30 cellular contexts compared by ENCODE assay signal in genomic region chr5:173231381-173231766, GRCh38. TPM values are rescaled to one million over a fixed set of nuclear protein-coding genes. Genes with fewer than 3 reads are reported as not detected.
"Had no signal": no experiment of that assay in that cellular context is flagged by ENCODE, and none has a peak within 500 bp of the region (broad histone marks: within the 10 kb centered on the region; RNA-seq: fewer than 3 reads in every experiment).

No MANE protein-coding gene starts in this region.

- H3K4me3 ChIP-seq: esophagus muscularis mucosa, hepatocyte, lower lobe of right lung, ovary, sigmoid colon, tibial nerve had no signal

- DNase-seq: activated CD4-positive, alpha-beta T cell treated with anti-CD3 and anti-CD28 coated beads for 4 hours; activated CD4-positive, alpha-beta T cell treated with anti-CD3 and anti-CD28 coated beads, Interleukin-2, amount 50 U/mL, for 48 hours; activated CD4-positive, CD25-positive, alpha-beta regulatory T cell; activated CD8-positive, alpha-beta memory T cell treated with anti-CD3 and anti-CD28 coated beads, Interleukin-2, amount 50 U/mL, for 48 hours; activated naive CD8-positive, alpha-beta T cell treated with anti-CD3 and anti-CD28 coated beads, Interleukin-2, amount 50 U/mL, for 24 hours; activated T-cell treated with anti-CD3 and anti-CD28 coated beads, Interleukin-2, amount 50 U/mL, for 4 hours; amygdala; dermis blood vessel endothelial cell; effector CD4-positive, alpha-beta T cell; foreskin melanocyte; left colon; lower lobe of right lung; nephron progenitor cell; ovary; sigmoid colon; small intestine; stimulated activated CD4-positive, alpha-beta T cell treated with anti-CD3 and anti-CD28 coated beads, Interleukin-1b, Interleukin-23, amount 100 ng/mL, for 48 hours; stimulated activated CD4-positive, alpha-beta T cell treated with anti-CD3 and anti-CD28 coated beads, Interleukin-4, amount 100 ng/mL, for 4 hours; stimulated activated naive CD4-positive, alpha-beta T cell had no signal

- H3K4me2 ChIP-seq: hepatocyte had no signal

- ATAC-seq: activated naive CD8-positive, alpha-beta T cell treated with anti-CD3 and anti-CD28 coated beads, Interleukin-2, amount 50 U/mL, for 24 hours; activated T-cell treated with anti-CD3 and anti-CD28 coated beads, Interleukin-2, amount 50 U/mL, for 4 hours; left colon; lower lobe of right lung had no signal

- H2AFZ ChIP-seq: hepatocyte had no signal

- H3K36me3 ChIP-seq: lower lobe of right lung, ovary, sigmoid colon, tibial nerve had no signal

- H3K27ac ChIP-seq: esophagus muscularis mucosa, hepatocyte, lower lobe of right lung, ovary, sigmoid colon, tibial nerve had no signal

- H3K9me3 ChIP-seq: esophagus muscularis mucosa, lower lobe of right lung, ovary, sigmoid colon, tibial nerve had no signal

RNA-seq across cellular contexts. Expression of gene NKX2-5, which starts 3.6 kb away (rescaled TPM):
- total RNA-seq: activated CD8-positive, alpha-beta memory T cell treated with anti-CD3 and anti-CD28 coated beads for 36 hours; activated T-cell treated with anti-CD3 and anti-CD28 coated beads, Interleukin-2, amount 50 U/mL, for 4 hours; activated T-helper 2 cell treated with anti-CD3 and anti-CD28 coated beads, Interferon-gamma antibody, Interleukin-2, Interleukin-4, amounts not matched to agents 10 μg/mL and 5 μg/mL and 100 μg/mL, durations not matched to agents 14 hours and 24 hours and 36 hours; dermis blood vessel endothelial cell; esophagus muscularis mucosa; glomerular endothelial cell; hepatocyte; left colon; lower lobe of right lung; mucosa of gallbladder; ovary; renal cortical epithelial cell; sigmoid colon; temporal lobe; tibial nerve; ureter had no signal
- polyA plus RNA-seq: keratinocyte, ovary had no signal
